In the genomic region with DNA sequence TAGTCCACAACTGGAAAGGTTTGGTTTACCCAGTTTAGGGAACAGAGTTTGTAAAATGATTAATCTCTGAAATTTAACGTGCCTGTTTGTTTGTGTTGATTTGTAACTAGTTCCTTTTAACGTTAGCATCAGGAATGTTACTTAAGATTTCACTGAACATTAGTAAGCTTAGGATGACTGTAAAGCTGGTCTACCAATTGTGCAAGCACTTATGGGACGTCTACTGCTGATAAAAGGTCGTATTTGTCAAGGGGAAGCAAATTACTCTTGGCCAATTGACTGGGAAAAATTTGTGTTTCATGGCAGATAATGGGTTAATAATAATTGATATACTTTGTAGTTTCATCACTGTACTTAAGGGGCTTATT, we compare ENCODE assay signal across 15 cellular contexts. TPM values are rescaled to one million over a fixed set of nuclear protein-coding genes. Genes with fewer than 3 reads are reported as not detected.
A peak's percentile ranks its signal among the peaks of the same experiment; 100 is the strongest.
DNase-seq lines count a peak whose midpoint lies in the region; FAIRE-seq and TF ChIP-seq lines count a peak whose summit lies in the region.
"Had no signal": no experiment of that assay in that cellular context is flagged by ENCODE, and none has a peak within 500 bp of the region (broad histone marks: within the 10 kb centered on the region; RNA-seq: fewer than 3 reads in every experiment).

No MANE protein-coding gene starts in this region.

- no peak for TF ChIP-seq POLR2A in NB4 (IDR thresholded peaks at IDR 0.05; ENCODE audit: extremely low read depth, insufficient read length)

- peak overlapping the region; percentile 85 for H3K27ac ChIP-seq in neutrophil
- H3K27ac ChIP-seq: C4-2B had no signal

- H3K4me1 ChIP-seq in neutrophil (ENCODE audit: control insufficient read depth in 1 of 2, insufficient read depth in 1 of 2, low read depth in 1 of 2, low read length in 1 of 2) = peaks cover 98 to 100% of the 10 kb centered on the region in 2 experiments

- no peaks in the 10 kb centered on the region for H3K9me3 ChIP-seq in neutrophil
- H3K9me3 ChIP-seq: gastroesophageal sphincter, left ventricle myocardium inferior, tibial nerve had no signal

- no peaks in the 10 kb centered on the region for H3K27me3 ChIP-seq in bronchial epithelial cell (ENCODE audit: control insufficient read depth, insufficient read depth, low read length)
- no peaks in the 10 kb centered on the region for H3K27me3 ChIP-seq in neutrophil
- H3K27me3 ChIP-seq: gastroesophageal sphincter, tibial nerve had no signal

- H3K4me3 ChIP-seq in NB4 (ENCODE audit: low read depth, low read length) = no peak overlapping the region
- H3K4me3 ChIP-seq in bronchial epithelial cell (ENCODE audit: low read depth, low read length) = peak overlapping the region; percentile 3
- H3K4me3 ChIP-seq in neutrophil (ENCODE audit: low read depth in 1 of 2, low read length in 1 of 2) = peak overlapping the region; percentile 48 to 62
- H3K4me3 ChIP-seq: gastroesophageal sphincter, left ventricle myocardium inferior, tibial nerve had no signal

- peaks cover 5% of the 10 kb centered on the region for H3K36me3 ChIP-seq in bronchial epithelial cell (ENCODE audit: control insufficient read depth, insufficient read depth, low read length)
- H3K36me3 ChIP-seq in neutrophil = no peaks in the 10 kb centered on the region
- H3K36me3 ChIP-seq: tibial nerve had no signal

- DNase-seq in CD1c-positive myeloid dendritic cell (ENCODE audit: extremely low spot score) (peak; percentile 87), NB4 (ENCODE audit: low read depth) (peak; percentile 69), bronchial epithelial cell (ENCODE audit: low read depth) (peak; percentile 91), ureter (ENCODE audit: low spot score) (no peak), NCI-H1694 treated with DMSO at 0.1 percent for 48 hours (lab: John Stamatoyannopoulos, UW) (no peak), RPMI8226 (no peak)
- DNase-seq in stimulated activated CD4-positive, alpha-beta T cell treated with anti-CD3 and anti-CD28 coated beads, Interleukin-4, amount 100 ng/mL, for 24 hours = no peak
- DNase-seq: activated T-cell treated with anti-CD3 and anti-CD28 coated beads, Interleukin-2, amount 50 U/mL, for 48 hours; left ventricle myocardium inferior; NCI-H2107 had no signal

- FAIRE-seq in bronchial epithelial cell (lab: Jason Lieb, UNC) = no peak
- FAIRE-seq: H1 had no signal

- TF ChIP-seq CTCF in NB4 (IDR thresholded peaks at IDR 0.05; ENCODE audit: low read depth, low read length) (no peak), bronchial epithelial cell (IDR thresholded peaks at IDR 0.05; ENCODE audit: insufficient read depth, low read length, severe bottlenecking) (no peak), neutrophil (IDR thresholded peaks at IDR 0.05) (no peak)

RNA-seq across cellular contexts. Expression of a gene that starts 11.8 kb away (rescaled TPM):
- 181 and 225 TPM in 2 replicates for total RNA-seq in bronchial epithelial cell
- 80.3 TPM for total RNA-seq in ureter

RNA-seq across cellular contexts. Expression of a gene that starts 41.2 kb away (rescaled TPM):
- total RNA-seq in bronchial epithelial cell (0.26 and 0.38 TPM in 2 replicates), ureter (5.2 TPM)
- total RNA-seq: H1 had no signal

RNA-seq across cellular contexts. Expression of a gene that starts 52.6 kb away (rescaled TPM):
- total RNA-seq in bronchial epithelial cell = not detected in 2 replicates
- 0.70 TPM for total RNA-seq in ureter

Comparison
In these comparisons a context has a peak if more than half of its experiments do, and no peak if none do; other contexts are left out.
1. DNase-seq: peak in CD1c-positive myeloid dendritic cell (single experiment), NB4 (single experiment) and bronchial epithelial cell (single experiment); none in ureter (single experiment), NCI-H1694 treated with DMSO at 0.1 percent for 48 hours (single experiment), RPMI8226 (single experiment) and stimulated activated CD4-positive, alpha-beta T cell treated with anti-CD3 and anti-CD28 coated beads, Interleukin-4, amount 100 ng/mL, for 24 hours (single experiment).